In the genomic region with DNA sequence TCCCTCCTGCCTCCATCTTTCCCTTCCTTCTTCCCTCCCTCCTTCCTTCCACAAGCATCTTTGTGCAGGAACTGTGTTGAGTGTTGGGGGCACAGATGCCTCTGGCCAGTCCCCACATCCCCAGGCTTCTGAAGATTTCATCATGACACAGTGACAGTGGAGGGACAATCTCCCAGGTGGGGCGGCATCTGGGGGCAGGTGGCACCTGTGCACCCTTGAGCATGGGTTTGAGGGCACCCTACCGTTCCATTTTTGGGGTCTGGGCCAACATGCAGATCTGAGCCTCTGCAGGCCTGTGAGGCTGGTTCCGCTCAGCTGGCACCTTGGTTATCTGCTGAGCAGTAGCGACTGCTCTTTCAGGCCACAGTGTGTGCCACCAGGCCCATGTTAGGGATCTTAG, we compare ENCODE assay signal across 7 cellular contexts. TPM values are rescaled to one million over a fixed set of nuclear protein-coding genes. Genes with fewer than 3 reads are reported as not detected.
"Had no signal": no experiment of that assay in that cellular context is flagged by ENCODE, and none has a peak within 500 bp of the region (broad histone marks: within the 10 kb centered on the region; RNA-seq: fewer than 3 reads in every experiment).

No MANE protein-coding gene starts in this region.

- H3K9me3 Mint-ChIP-seq: HFFc6, IgD-negative memory B cell had no signal

- H3K36me3 Mint-ChIP-seq: IgD-negative memory B cell had no signal

- ATAC-seq: HCT116, HepG2 had no signal

- H3K4me3 Mint-ChIP-seq: HFFc6, IgD-negative memory B cell had no signal

- H3K27ac Mint-ChIP-seq: HFFc6 had no signal

- DNase-seq: GM23248, GOT3, H7, HFFc6 had no signal

RNA-seq across cellular contexts. Expression of a gene that starts 57.6 kb away (rescaled TPM):
- total RNA-seq: H7, HepG2, HFFc6 had no signal
